34 cellular contexts compared by ENCODE assay signal in the genomic region with DNA sequence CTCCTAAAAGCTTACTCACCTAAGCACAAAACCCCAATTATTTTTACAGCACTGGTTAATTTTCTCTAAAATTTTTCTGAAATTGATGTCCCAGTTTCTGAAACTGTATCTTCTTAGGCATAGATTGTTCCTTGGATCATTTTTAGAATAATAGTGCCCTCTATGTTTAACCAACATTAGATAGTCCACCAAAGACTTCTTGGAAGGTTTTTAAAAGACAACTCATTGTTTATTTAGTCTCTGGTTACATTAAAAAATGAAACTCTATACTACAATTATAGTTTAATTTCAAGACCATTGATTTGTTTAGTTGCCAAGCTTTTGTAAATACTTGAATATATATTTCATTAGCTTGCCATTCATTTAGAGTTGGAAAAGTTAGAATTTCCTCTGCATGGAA.
DNase-seq lines count a peak whose midpoint lies in the region; ATAC-seq, FAIRE-seq and TF ChIP-seq lines count a peak whose summit lies in the region.
"Had no signal": no experiment of that assay in that cellular context is flagged by ENCODE, and none has a peak within 500 bp of the region (broad histone marks: within the 10 kb centered on the region; RNA-seq: fewer than 3 reads in every experiment).

No MANE protein-coding gene starts in this region.

- DNase-seq in astrocyte (ENCODE audit: low read depth) (no peak), iris pigment epithelial cell (ENCODE audit: low read depth) (peak; percentile 3), sigmoid colon (no peak), ecto neural progenitor cell (ENCODE audit: low spot score) (no peak), middle frontal gyrus (ENCODE audit: extremely low spot score, low spot score) (no peak)
- DNase-seq: activated CD4-positive, alpha-beta memory T cell treated with anti-CD3 and anti-CD28 coated beads for 36 hours; activated CD4-positive, CD25-positive, alpha-beta regulatory T cell treated with anti-CD3 and anti-CD28 coated beads, Interleukin-2, amount 50 U/mL, for 72 hours; anterior cingulate cortex; C1 segment of cervical spinal cord; Caco-2; caudate nucleus; heart right ventricle; Karpas-422; left cardiac atrium; MV-4-11; naive thymus-derived CD4-positive, alpha-beta T cell; NCI-H1694 treated with DMSO at 0.1 percent for 48 hours; NCI-H345; NCI-H748 treated with DMSO at 0.1 percent for 48 hours; occipital lobe; spleen; stimulated activated CD4-positive, alpha-beta T cell treated with anti-CD3 and anti-CD28 coated beads, Interleukin-4, amount 100 ng/mL, for 1 hour; upper lobe of left lung had no signal

- H3K4me1 ChIP-seq in astrocyte (ENCODE audit: insufficient read depth, low read length) (peaks cover 13% of the 10 kb centered on the region), sigmoid colon (peaks cover 0 to 40% (median 19%) of the 10 kb centered on the region in 4 donors)
- H3K4me1 ChIP-seq: Caco-2, spleen, upper lobe of left lung had no signal

- peak overlapping the region; percentile 95 for H3K27ac Mint-ChIP-seq in astrocyte (ENCODE audit: unreplicated experiment)
- H3K27ac Mint-ChIP-seq: activated CD4-positive, alpha-beta memory T cell treated with anti-CD3 and anti-CD28 coated beads for 36 hours; activated naive CD4-positive, alpha-beta T cell treated with anti-CD3 and anti-CD28 coated beads, Interleukin-2, amount 50 U/mL, for 72 hours; activated T-helper 2 cell treated with anti-CD3 and anti-CD28 coated beads, Interferon-gamma antibody, Interleukin-2, Interleukin-4, amounts not matched to agents 10 μg/mL and 5 μg/mL and 100 μg/mL, durations not matched to agents 14 hours and 24 hours and 36 hours; naive thymus-derived CD4-positive, alpha-beta T cell; stimulated activated effector memory CD8-positive, alpha-beta T cell treated with anti-CD3 and anti-CD28 coated beads, Interleukin-12 subunit alpha, Interleukin-12 subunit beta, amount 100 ng/mL, for 72 hours; T-helper 1 cell treated with Interleukin-12 subunit alpha and Interleukin-12 subunit beta and Interleukin-4 antibody, amounts not matched to agents 30 μg/mL and 1 μg/mL, for 36 hours had no signal

- H3K4me2 ChIP-seq in astrocyte (ENCODE audit: low read length), result peak overlapping the region; percentile 50

- no peaks in the 10 kb centered on the region for H3K36me3 Mint-ChIP-seq in astrocyte (ENCODE audit: low read depth, unreplicated experiment)
- H3K36me3 Mint-ChIP-seq: activated CD4-positive, alpha-beta memory T cell treated with anti-CD3 and anti-CD28 coated beads for 36 hours; activated naive CD4-positive, alpha-beta T cell treated with anti-CD3 and anti-CD28 coated beads, Interleukin-2, amount 50 U/mL, for 72 hours; naive thymus-derived CD4-positive, alpha-beta T cell; stimulated activated effector memory CD8-positive, alpha-beta T cell treated with anti-CD3 and anti-CD28 coated beads, Interleukin-12 subunit alpha, Interleukin-12 subunit beta, amount 100 ng/mL, for 72 hours had no signal

- intact Hi-C loops in sigmoid colon (cut with DNase I), result loop anchor here (5.0 kb wide), 1 partner anchor 99 kb away; no protein-coding TSS in a partner anchor

- no peak overlapping the region for H3K4me3 Mint-ChIP-seq in astrocyte (ENCODE audit: unreplicated experiment)
- H3K4me3 Mint-ChIP-seq: activated CD4-positive, alpha-beta memory T cell treated with anti-CD3 and anti-CD28 coated beads for 36 hours; naive thymus-derived CD4-positive, alpha-beta T cell; stimulated activated effector memory CD8-positive, alpha-beta T cell treated with anti-CD3 and anti-CD28 coated beads, Interleukin-12 subunit alpha, Interleukin-12 subunit beta, amount 100 ng/mL, for 72 hours; T-helper 1 cell treated with Interleukin-12 subunit alpha and Interleukin-12 subunit beta and Interleukin-4 antibody, amounts not matched to agents 30 μg/mL and 1 μg/mL, for 36 hours had no signal

- H3K27ac ChIP-seq in astrocyte (ENCODE audit: low read depth, low read length), result peak overlapping the region; percentile 62
- H3K27ac ChIP-seq in sigmoid colon, result peak overlapping the region in 3 of 4 donors; percentile 33 to 73 (median 64)
- H3K27ac ChIP-seq: HL-60, SK-N-MC, spleen, upper lobe of left lung had no signal

- no peaks in the 10 kb centered on the region for H3K9me3 ChIP-seq in astrocyte (ENCODE audit: insufficient read depth, low read depth, low read length)
- H3K9me3 ChIP-seq in sigmoid colon, result no peaks in the 10 kb centered on the region
- H3K9me3 ChIP-seq: Caco-2, heart right ventricle, upper lobe of left lung had no signal

- H3K79me2 ChIP-seq in astrocyte (ENCODE audit: insufficient read depth, low read length), result no peaks in the 10 kb centered on the region

- H2AFZ ChIP-seq in astrocyte (ENCODE audit: low read depth, low read length), result no peak overlapping the region

- FAIRE-seq in astrocyte (lab: Jason Lieb, UNC), result no peak
- FAIRE-seq: endothelial cell of umbilical vein, G401.6, TTC549 had no signal

- no peaks in the 10 kb centered on the region for H3K9me3 Mint-ChIP-seq in astrocyte (ENCODE audit: unreplicated experiment)

- peak; percentile 19; the same call in 1 of the 2 replicates for TF ChIP-seq CTCF in LNCAP (IDR thresholded peaks at IDR 0.05)
- no peak for TF ChIP-seq CTCF in astrocyte (IDR thresholded peaks at IDR 0.05; ENCODE audit: insufficient read depth, low read depth, low read length)
- no peak for TF ChIP-seq CTCF in sigmoid colon (IDR thresholded peaks at IDR 0.05)

- H3K27me3 Mint-ChIP-seq in astrocyte (ENCODE audit: low read depth, unreplicated experiment), result no peaks in the 10 kb centered on the region
- H3K27me3 Mint-ChIP-seq: activated CD4-positive, alpha-beta memory T cell treated with anti-CD3 and anti-CD28 coated beads for 36 hours; naive thymus-derived CD4-positive, alpha-beta T cell had no signal

- peak overlapping the region; percentile 56 for H3K9ac ChIP-seq in astrocyte (ENCODE audit: low read length)

- peaks cover 26% of the 10 kb centered on the region for H3K4me1 Mint-ChIP-seq in astrocyte (ENCODE audit: low read depth, unreplicated experiment)
- H3K4me1 Mint-ChIP-seq: naive thymus-derived CD4-positive, alpha-beta T cell; stimulated activated effector memory CD8-positive, alpha-beta T cell treated with anti-CD3 and anti-CD28 coated beads, Interleukin-12 subunit alpha, Interleukin-12 subunit beta, amount 100 ng/mL, for 72 hours had no signal

- TF ChIP-seq POLR2A in sigmoid colon (IDR thresholded peaks at IDR 0.05), result no peak

- H4K20me1 ChIP-seq in astrocyte (ENCODE audit: insufficient read depth, low read length), result no peaks in the 10 kb centered on the region

- ATAC-seq in GM21737 (IDR thresholded peaks at IDR 0.05; ENCODE audit: unreplicated experiment), result no peak
- ATAC-seq: activated naive CD4-positive, alpha-beta T cell treated with anti-CD3 and anti-CD28 coated beads, Interleukin-2, amount 50 U/mL, for 72 hours; naive thymus-derived CD4-positive, alpha-beta T cell; stimulated activated effector memory CD8-positive, alpha-beta T cell treated with anti-CD3 and anti-CD28 coated beads, Interleukin-12 subunit alpha, Interleukin-12 subunit beta, amount 100 ng/mL, for 72 hours had no signal

- H3K27me3 ChIP-seq in astrocyte (ENCODE audit: insufficient read depth, low read length) (no peaks in the 10 kb centered on the region), sigmoid colon (no peaks in the 10 kb centered on the region)
- H3K27me3 ChIP-seq: heart right ventricle, spleen, upper lobe of left lung had no signal

- no peak for TF ChIP-seq EP300 in sigmoid colon (IDR thresholded peaks at IDR 0.05)

- H3K4me3 ChIP-seq in astrocyte (ENCODE audit: insufficient read depth, low read depth, low read length) (no peak overlapping the region), sigmoid colon (no peak overlapping the region)
- H3K4me3 ChIP-seq: heart right ventricle, SK-N-MC, spleen, upper lobe of left lung had no signal

- H3K36me3 ChIP-seq in astrocyte (ENCODE audit: insufficient read depth, low read length), result no peaks in the 10 kb centered on the region
- H3K36me3 ChIP-seq in sigmoid colon, result no peaks in the 10 kb centered on the region
- H3K36me3 ChIP-seq: heart right ventricle, spleen, upper lobe of left lung had no signal
